ENCODE assay signal across 26 cellular contexts in the genomic region with DNA sequence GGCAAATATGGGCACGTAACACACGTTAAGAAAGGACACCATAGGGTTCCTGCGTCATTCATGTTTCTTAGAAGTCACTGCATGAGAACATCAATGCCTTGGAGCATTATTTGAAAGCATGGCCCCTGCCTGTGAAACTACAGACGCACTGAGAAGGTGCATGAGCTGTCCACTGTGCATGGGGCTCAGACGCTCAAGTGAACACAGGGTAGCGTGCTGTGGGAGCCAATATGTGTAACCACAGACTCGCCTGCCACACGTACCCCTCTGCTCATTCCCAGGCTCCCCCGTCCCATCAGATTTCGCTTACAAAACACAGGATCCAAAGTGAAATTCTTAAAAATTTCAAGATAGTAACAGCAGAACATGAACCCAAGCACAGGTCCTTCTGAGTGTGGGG. TPM values are rescaled to one million over a fixed set of nuclear protein-coding genes. Genes with fewer than 3 reads are reported as not detected.
"Had no signal": no experiment of that assay in that cellular context is flagged by ENCODE, and none has a peak within 500 bp of the region (broad histone marks: within the 10 kb centered on the region; RNA-seq: fewer than 3 reads in every experiment).

No MANE protein-coding gene starts in this region.

- H3K36me3 ChIP-seq: brain microvascular endothelial cell, esophagus squamous epithelium, heart right ventricle, neural progenitor cell, pancreas, SJSA1, transverse colon, WERI-Rb-1 had no signal

- H3K27ac ChIP-seq: brain microvascular endothelial cell, esophagus squamous epithelium, heart right ventricle, neural progenitor cell, pancreas, SJSA1, transverse colon, WERI-Rb-1 had no signal

- H3K4me3 ChIP-seq: esophagus squamous epithelium, heart right ventricle, mucosa of descending colon, neural progenitor cell, pancreas, SJSA1, transverse colon had no signal

- H3K4me2 ChIP-seq: neural progenitor cell had no signal

- H2AFZ ChIP-seq: neural progenitor cell had no signal

- DNase-seq: activated CD4-positive, alpha-beta T cell treated with anti-CD3 and anti-CD28 coated beads for 36 hours; activated CD8-positive, alpha-beta memory T cell treated with anti-CD3 and anti-CD28 coated beads, Interleukin-2, amount 50 U/mL, for 4 hours; activated CD8-positive, alpha-beta T cell treated with anti-CD3 and anti-CD28 coated beads for 36 hours; activated naive CD4-positive, alpha-beta T cell treated with anti-CD3 and anti-CD28 coated beads, Interleukin-2, amount 10 ng/mL, durations not matched to agents 7 days and 5 days; activated naive CD8-positive, alpha-beta T cell treated with anti-CD3 and anti-CD28 coated beads, Interleukin-2, amount 50 U/mL, for 24 hours; activated T-cell treated with anti-CD3 and anti-CD28 coated beads, Interleukin-2, amount 50 U/mL, for 4 hours; aorta; brain microvascular endothelial cell; cortex of kidney; effector CD8-positive, alpha-beta T cell; esophagus squamous epithelium; heart right ventricle; kidney glomerular epithelial cell; mesenchymal stem cell; mucosa of descending colon; naive B cell; pancreas; stimulated activated CD4-positive, alpha-beta T cell treated with anti-CD3 and anti-CD28 coated beads, Interleukin-12 subunit alpha, Interleukin-12 subunit beta, amount 100 ng/mL, for 4 hours; stimulated activated CD4-positive, alpha-beta T cell treated with anti-CD3 and anti-CD28 coated beads, Interleukin-1b, Interleukin-23, amount 100 ng/mL, for 48 hours; stimulated activated CD8-positive, alpha-beta memory T cell treated with anti-CD3 and anti-CD28 coated beads, Interleukin-4, amount 100 ng/mL, for 48 hours; stimulated activated naive CD4-positive, alpha-beta T cell; transverse colon; WERI-Rb-1 had no signal

- H3K9me3 ChIP-seq: esophagus squamous epithelium, heart right ventricle, mucosa of descending colon, pancreas, SJSA1, transverse colon had no signal

- ATAC-seq: activated CD4-positive, alpha-beta T cell treated with anti-CD3 and anti-CD28 coated beads for 36 hours; activated CD8-positive, alpha-beta T cell treated with anti-CD3 and anti-CD28 coated beads for 36 hours; activated naive CD8-positive, alpha-beta T cell treated with anti-CD3 and anti-CD28 coated beads, Interleukin-2, amount 50 U/mL, for 24 hours; activated T-cell treated with anti-CD3 and anti-CD28 coated beads, Interleukin-2, amount 50 U/mL, for 4 hours; heart right ventricle; mucosa of descending colon; pancreas had no signal

- H3K9ac ChIP-seq: neural progenitor cell had no signal

RNA-seq across cellular contexts. Expression of gene PPP2R2C, which starts 6.4 kb away (rescaled TPM):
- total RNA-seq: activated CD8-positive, alpha-beta T cell treated with anti-CD3 and anti-CD28 coated beads for 36 hours; activated T-cell treated with anti-CD3 and anti-CD28 coated beads, Interleukin-2, amount 50 U/mL, for 4 hours; SJSA1; T-helper 2 cell treated with Interferon-gamma antibody and Interleukin-4, amounts not matched to agents 100 ng/mL and 5 ng/mL, for 36 hours had no signal
